Comparison of ENCODE assay signal across 23 cellular contexts in the genomic region with DNA sequence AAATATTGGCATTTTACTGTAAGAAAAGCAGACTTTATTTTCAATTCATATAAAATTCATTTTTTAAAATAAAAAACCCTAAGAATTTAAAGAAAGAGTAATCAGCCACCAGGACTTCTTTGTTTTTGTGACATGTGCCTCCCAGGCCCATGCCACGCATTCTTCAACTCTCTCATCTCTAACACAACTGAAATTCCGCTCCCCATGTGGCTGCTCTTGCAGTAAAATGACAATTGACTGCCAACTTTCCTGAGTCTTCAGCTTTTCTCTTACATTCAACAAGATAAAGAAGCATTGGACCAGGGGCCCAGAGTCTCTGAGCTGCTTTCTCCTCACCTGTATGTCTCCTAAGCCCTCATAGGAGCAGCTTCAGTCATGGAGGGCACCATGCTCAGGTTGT.
"Had no signal": no experiment of that assay in that cellular context is flagged by ENCODE, and none has a peak within 500 bp of the region (broad histone marks: within the 10 kb centered on the region; RNA-seq: fewer than 3 reads in every experiment).

No MANE protein-coding gene starts in this region.

- H3K36me3 Mint-ChIP-seq: natural killer cell had no signal

- H3K4me2 ChIP-seq: smooth muscle cell had no signal

- H3K79me2 ChIP-seq: parathyroid adenoma had no signal

- H3K36me3 ChIP-seq: esophagus squamous epithelium, lower lobe of right lung, right atrium auricular region, suprapubic skin, vagina had no signal

- ATAC-seq: effector memory CD8-positive, alpha-beta T cell; left ventricle myocardium superior; natural killer cell; sciatic nerve; stimulated activated naive CD8-positive, alpha-beta T cell treated with anti-CD3 and anti-CD28 coated beads, Interleukin-15, amount 100 ng/mL, for 72 hours had no signal

- H3K27me3 Mint-ChIP-seq: stimulated activated naive CD8-positive, alpha-beta T cell treated with anti-CD3 and anti-CD28 coated beads, Interleukin-15, amount 100 ng/mL, for 72 hours had no signal

- H3K9ac ChIP-seq: parathyroid adenoma had no signal

- H3K27ac ChIP-seq: coronary artery, esophagus squamous epithelium, lower lobe of right lung, parathyroid adenoma, right atrium auricular region, suprapubic skin, vagina had no signal

- H3K27me3 ChIP-seq: esophagus squamous epithelium, right atrium auricular region, vagina had no signal

- H3K4me1 ChIP-seq: esophagus squamous epithelium, lower lobe of right lung, parathyroid adenoma, right atrium auricular region, suprapubic skin, vagina had no signal

- H3K27ac Mint-ChIP-seq: effector memory CD8-positive, alpha-beta T cell; natural killer cell; progenitor cell of endocrine pancreas; stimulated activated naive CD8-positive, alpha-beta T cell treated with anti-CD3 and anti-CD28 coated beads, Interleukin-15, amount 100 ng/mL, for 72 hours had no signal

- H3K9me3 Mint-ChIP-seq: effector memory CD8-positive, alpha-beta T cell; natural killer cell; stimulated activated naive CD8-positive, alpha-beta T cell treated with anti-CD3 and anti-CD28 coated beads, Interleukin-15, amount 100 ng/mL, for 72 hours had no signal

- H2AFZ ChIP-seq: parathyroid adenoma had no signal

- H3K4me3 ChIP-seq: coronary artery, esophagus squamous epithelium, lower lobe of right lung, right atrium auricular region, smooth muscle cell, suprapubic skin, vagina had no signal

- H3K9me3 ChIP-seq: esophagus squamous epithelium, lower lobe of right lung, right atrium auricular region, suprapubic skin, vagina had no signal

- DNase-seq: dermis blood vessel endothelial cell; effector memory CD8-positive, alpha-beta T cell; erythroblast; esophagus squamous epithelium; foreskin melanocyte; hypothalamus; left ventricle myocardium superior; lower lobe of right lung; natural killer cell; stimulated activated CD4-positive, alpha-beta T cell treated with anti-CD3 and anti-CD28 coated beads, Interleukin-12 subunit alpha, Interleukin-12 subunit beta, amount 100 ng/mL, for 4 hours; stimulated activated CD4-positive, alpha-beta T cell treated with anti-CD3 and anti-CD28 coated beads, Interleukin-1b, Interleukin-23, amount 100 ng/mL, for 48 hours; stimulated activated CD4-positive, alpha-beta T cell treated with anti-CD3 and anti-CD28 coated beads, Interleukin-4, amount 100 ng/mL, for 1 hour; stimulated activated CD8-positive, alpha-beta memory T cell treated with anti-CD3 and anti-CD28 coated beads, Interleukin-4, amount 100 ng/mL, for 48 hours; stimulated activated naive CD4-positive, alpha-beta T cell; stimulated activated naive CD8-positive, alpha-beta T cell treated with anti-CD3 and anti-CD28 coated beads, Interleukin-15, amount 100 ng/mL, for 72 hours had no signal

- H3K4me3 Mint-ChIP-seq: effector memory CD8-positive, alpha-beta T cell; natural killer cell; stimulated activated naive CD8-positive, alpha-beta T cell treated with anti-CD3 and anti-CD28 coated beads, Interleukin-15, amount 100 ng/mL, for 72 hours had no signal

- H3K4me1 Mint-ChIP-seq: natural killer cell; stimulated activated naive CD8-positive, alpha-beta T cell treated with anti-CD3 and anti-CD28 coated beads, Interleukin-15, amount 100 ng/mL, for 72 hours had no signal
